Comparison of ENCODE assay signal across 8 cellular contexts in genomic region chr11:22670803-22671202, GRCh38. TPM values are rescaled to one million over a fixed set of nuclear protein-coding genes. Genes with fewer than 3 reads are reported as not detected.
A peak's percentile ranks its signal among the peaks of the same experiment; 100 is the strongest.
DNase-seq lines count a peak whose midpoint lies in the region; ATAC-seq lines count a peak whose summit lies in the region.

No MANE protein-coding gene starts in this region.

- DNase-seq in Caki2 (ENCODE audit: low read depth) (peak; percentile 4), M059J (ENCODE audit: low read depth) (peak; percentile 10), hepatic stellate cell (ENCODE audit: low spot score) (no peak), epidermal melanocyte (ENCODE audit: insufficient read length, low spot score) (no peak)

- no peaks in the 10 kb centered on the region for H3K36me3 ChIP-seq in endocrine pancreas (ENCODE audit: control insufficient read depth, insufficient read depth, low read length)

- H3K9me3 ChIP-seq in endocrine pancreas (ENCODE audit: control insufficient read depth, low read length), result no peaks in the 10 kb centered on the region

- H3K4me1 ChIP-seq in endocrine pancreas (ENCODE audit: control insufficient read depth, insufficient read depth, low read length), result peaks cover 38% of the 10 kb centered on the region

- peak; percentile 21 for ATAC-seq in GM19463 (IDR thresholded peaks at IDR 0.05; ENCODE audit: unreplicated experiment)
- ATAC-seq in HG02642 (IDR thresholded peaks at IDR 0.05; ENCODE audit: poor library complexity, unreplicated experiment), result no peak
- no peak for ATAC-seq in HG02970 (IDR thresholded peaks at IDR 0.05; ENCODE audit: low FRiP score, unreplicated experiment)

- peak overlapping the region; percentile 9 for H3K4me3 ChIP-seq in endocrine pancreas (ENCODE audit: control insufficient read depth, insufficient read depth, low read length)

- no peaks in the 10 kb centered on the region for H3K27me3 ChIP-seq in endocrine pancreas (ENCODE audit: control insufficient read depth, insufficient read depth, low read length)

- in situ Hi-C loops in Caki2 (cut with HindIII; ENCODE audit: low pct_unique_long_range_greater_than_20kb, low sequenced_read_pairs), result no loop called here

- no peak overlapping the region for H3K9ac ChIP-seq in endocrine pancreas (ENCODE audit: control insufficient read depth, insufficient read depth, low read length)

RNA-seq across cellular contexts. Expression of gene GAS2, which starts 4.4 kb away (rescaled TPM):
- total RNA-seq in Caki2 (2014; rRNA removed; shearing (Covaris generic); ENCODE audit: low replicate concordance), result 2.7 and 5.0 TPM in 2 replicates
- 0.62 and 2.5 TPM in 2 replicates for total RNA-seq in M059J (2014; rRNA removed; shearing (Covaris generic))

RNA-seq across cellular contexts. Expression of gene FANCF, which starts 45.2 kb away (rescaled TPM):
- 20.7 and 20.9 TPM in 2 replicates for total RNA-seq in Caki2 (2014; rRNA removed; shearing (Covaris generic); ENCODE audit: low replicate concordance)
- total RNA-seq in M059J (2014; rRNA removed; shearing (Covaris generic)), result 11.1 and 15.5 TPM in 2 replicates

Comparison
In these comparisons a context has a peak if more than half of its experiments do, and no peak if none do; other contexts are left out.
1. DNase-seq: peak in Caki2 (single experiment) and M059J (single experiment); none in hepatic stellate cell (single experiment) and epidermal melanocyte (single experiment).